In the genomic region with DNA sequence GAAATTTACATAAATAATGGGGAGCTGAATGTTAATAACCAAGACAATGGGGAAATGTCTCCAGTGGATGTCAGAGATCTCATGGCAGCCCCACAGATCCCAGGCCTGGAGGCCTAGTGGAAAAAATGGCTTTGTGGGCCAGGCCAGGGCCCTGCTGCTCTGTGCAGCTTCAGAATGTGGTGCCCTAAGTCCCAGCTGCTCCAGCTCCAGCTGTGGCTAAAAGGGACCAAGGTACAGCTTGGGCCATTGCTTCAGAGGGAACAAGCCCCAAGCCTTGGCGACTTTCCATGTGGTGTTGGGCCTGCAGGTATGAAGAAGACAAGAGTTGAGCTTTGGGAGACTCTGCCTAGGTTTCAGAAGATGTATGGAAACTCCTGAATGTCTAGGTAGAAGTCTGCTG, we compare ENCODE assay signal across 35 cellular contexts.
"Had no signal": no experiment of that assay in that cellular context is flagged by ENCODE, and none has a peak within 500 bp of the region (broad histone marks: within the 10 kb centered on the region; RNA-seq: fewer than 3 reads in every experiment).

No MANE protein-coding gene starts in this region.

- H3K4me3 ChIP-seq: adrenal gland, body of pancreas, breast epithelium, cardiac muscle cell had no signal

- H3K9me3 ChIP-seq: adrenal gland, body of pancreas, breast epithelium had no signal

- FAIRE-seq: astrocyte, TTC549 had no signal

- H3K27me3 ChIP-seq: adrenal gland, body of pancreas, brain microvascular endothelial cell, breast epithelium, cardiac muscle cell had no signal

- H3K4me1 ChIP-seq: adrenal gland, body of pancreas, breast epithelium had no signal

- H3K36me3 ChIP-seq: adrenal gland, brain microvascular endothelial cell, breast epithelium, cardiac muscle cell had no signal

- H3K27ac ChIP-seq: adrenal gland, body of pancreas, brain microvascular endothelial cell, breast epithelium, cardiac muscle cell, VCaP had no signal

- ATAC-seq: activated CD8-positive, alpha-beta T cell treated with anti-CD3 and anti-CD28 coated beads for 36 hours; activated naive CD4-positive, alpha-beta T cell treated with anti-CD3 and anti-CD28 coated beads, Interleukin-2, amount 50 U/mL, for 72 hours; activated T-cell treated with anti-CD3 and anti-CD28 coated beads, Interleukin-2, amount 50 U/mL, for 4 hours; activated T-cell treated with anti-CD3 and anti-CD28 coated beads, Interleukin-2, amount 50 U/mL, for 72 hours; activated T-helper 17 cell treated with anti-CD3 and anti-CD28 coated beads, Interleukin-2, amount 50 U/mL, for 72 hours; body of pancreas had no signal

- DNase-seq: activated B cell treated with CpG ODN at 0.5 μM for 24 hours; activated CD4-positive, alpha-beta memory T cell treated with anti-CD3 and anti-CD28 coated beads for 36 hours; activated CD4-positive, alpha-beta T cell treated with anti-CD3 and anti-CD28 coated beads for 4 hours; activated CD4-positive, alpha-beta T cell treated with anti-CD3 and anti-CD28 coated beads, Interleukin-2, amount 10 ng/mL, durations not matched to agents 24 days and 14 days; activated CD4-positive, alpha-beta T cell treated with anti-CD3 and anti-CD28 coated beads, Interleukin-2, amount 50 U/mL, for 1 hour; activated CD4-positive, alpha-beta T cell treated with anti-CD3 and anti-CD28 coated beads, Interleukin-2, amount 50 U/mL, for 4 hours; activated CD4-positive, CD25-positive, alpha-beta regulatory T cell treated with anti-CD3 and anti-CD28 coated beads, Interleukin-2, amount 50 U/mL, for 72 hours; activated CD8-positive, alpha-beta memory T cell treated with anti-CD3 and anti-CD28 coated beads, Interleukin-2, amount 50 U/mL, for 4 hours; activated CD8-positive, alpha-beta T cell treated with anti-CD3 and anti-CD28 coated beads for 36 hours; activated effector memory CD4-positive, alpha-beta T cell treated with anti-CD3 and anti-CD28 coated beads, Interleukin-2, amount 50 U/mL, for 16 hours; activated gamma-delta T cell treated with Interleukin-2 at 50 U/mL for 16 hours; activated naive CD4-positive, alpha-beta T cell; activated naive CD4-positive, alpha-beta T cell treated with anti-CD3 and anti-CD28 coated beads for 36 hours; activated naive CD4-positive, alpha-beta T cell treated with anti-CD3 and anti-CD28 coated beads, Interleukin-2, amount 50 U/mL, for 16 hours; activated naive CD8-positive, alpha-beta T cell treated with anti-CD3 and anti-CD28 coated beads for 36 hours; activated T-cell treated with anti-CD3 and anti-CD28 coated beads for 4 hours; activated T-cell treated with anti-CD3 and anti-CD28 coated beads, Interleukin-2, amount 50 U/mL, for 1 hour; activated T-cell treated with anti-CD3 and anti-CD28 coated beads, Interleukin-2, amount 50 U/mL, for 4 hours; activated T-cell treated with anti-CD3 and anti-CD28 coated beads, Interleukin-2, amount 50 U/mL, for 72 hours; adrenal gland; amniotic stem cell; aorta; brain microvascular endothelial cell; SW 1271; T-helper 1 cell; T-helper 2 cell; T-helper 9 cell had no signal
